13 cellular contexts compared by ENCODE assay signal in the genomic region with DNA sequence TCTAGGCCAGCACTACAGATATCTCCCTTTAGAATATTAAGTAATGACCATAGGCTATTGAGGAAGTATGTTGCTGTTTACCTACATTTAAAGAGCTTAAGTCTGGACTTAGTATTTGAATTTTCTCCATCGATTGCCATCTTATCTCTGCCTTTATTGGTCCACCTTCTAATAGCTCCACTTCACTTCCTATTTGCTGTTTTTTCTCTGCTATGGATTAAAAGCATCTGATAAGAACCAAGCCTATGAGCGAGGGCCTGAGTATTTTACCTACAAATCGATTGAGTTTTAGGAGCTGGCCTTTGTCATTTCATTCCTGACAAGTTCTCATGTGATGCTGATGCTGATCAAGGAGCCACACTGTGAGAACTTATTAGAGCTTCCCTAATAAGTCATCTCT. TPM values are rescaled to one million over a fixed set of nuclear protein-coding genes. Genes with fewer than 3 reads are reported as not detected.
DNase-seq lines count a peak whose midpoint lies in the region; ATAC-seq and TF ChIP-seq lines count a peak whose summit lies in the region.
"Had no signal": no experiment of that assay in that cellular context is flagged by ENCODE, and none has a peak within 500 bp of the region (broad histone marks: within the 10 kb centered on the region; RNA-seq: fewer than 3 reads in every experiment).

No MANE protein-coding gene starts in this region.

- no peaks in the 10 kb centered on the region for H3K27me3 Mint-ChIP-seq in activated CD4-positive, alpha-beta T cell treated with anti-CD3 and anti-CD28 coated beads, Interleukin-2, amount 10 ng/mL, durations not matched to agents 24 days and 14 days

- no peak overlapping the region for H3K4me3 ChIP-seq in esophagus muscularis mucosa
- H3K4me3 ChIP-seq in thyroid gland (replicated peaks in 1 of 3), result no peak overlapping the region

- H3K27me3 ChIP-seq in esophagus muscularis mucosa (no peaks in the 10 kb centered on the region), thyroid gland (no peaks in the 10 kb centered on the region)

- no peak for TF ChIP-seq POLR2A in esophagus muscularis mucosa (IDR thresholded peaks at IDR 0.05; ENCODE audit: low read depth)
- no peak for TF ChIP-seq POLR2A in thyroid gland (IDR thresholded peaks at IDR 0.05)

- peaks cover 42% of the 10 kb centered on the region for H3K4me1 Mint-ChIP-seq in activated CD4-positive, alpha-beta T cell treated with anti-CD3 and anti-CD28 coated beads, Interleukin-2, amount 10 ng/mL, durations not matched to agents 24 days and 14 days

- DNase-seq in activated CD4-positive, alpha-beta T cell treated with anti-CD3 and anti-CD28 coated beads, Interleukin-2, amount 10 ng/mL, durations not matched to agents 24 days and 14 days, result peak; percentile 50
- DNase-seq in activated CD4-positive, alpha-beta T cell treated with anti-CD3 and anti-CD28 coated beads, Interleukin-2, amount 50 U/mL, for 1 hour, result no peak
- DNase-seq in NAMALWA (ENCODE audit: low spot score) (peak; percentile 30), esophagus muscularis mucosa (ENCODE audit: extremely low spot score) (peak; percentile 34), thyroid gland (no peak), Ammon's horn (ENCODE audit: low spot score) (no peak)
- DNase-seq: Calu3, DMS79, GDM1, GOT3, NCI-H69 had no signal

- no peaks in the 10 kb centered on the region for H3K9me3 ChIP-seq in esophagus muscularis mucosa
- H3K9me3 ChIP-seq in thyroid gland, result no peaks in the 10 kb centered on the region

- peak overlapping the region in 1 of 4 donors; percentile 93 for H3K27ac ChIP-seq in esophagus muscularis mucosa (replicated peaks in 1 of 4)
- H3K27ac ChIP-seq in thyroid gland, result peak overlapping the region; percentile 87 to 98 (median 96)

- TF ChIP-seq CTCF in esophagus muscularis mucosa (IDR thresholded peaks at IDR 0.05) (no peak), thyroid gland (IDR thresholded peaks at IDR 0.05) (no peak)

- H3K9me3 Mint-ChIP-seq in activated CD4-positive, alpha-beta T cell treated with anti-CD3 and anti-CD28 coated beads, Interleukin-2, amount 10 ng/mL, durations not matched to agents 24 days and 14 days, result peaks cover 3% of the 10 kb centered on the region

- intact Hi-C loops in activated CD4-positive, alpha-beta T cell treated with anti-CD3 and anti-CD28 coated beads, Interleukin-2, amount 10 ng/mL, durations not matched to agents 24 days and 14 days (cut with micrococcal nuclease), result no loop called here
- intact Hi-C loops in esophagus muscularis mucosa (cut with DNase I), result no loop called here
- intact Hi-C loops in thyroid gland (cut with DNase I), result no loop called here

- no peak overlapping the region for H3K4me3 Mint-ChIP-seq in activated CD4-positive, alpha-beta T cell treated with anti-CD3 and anti-CD28 coated beads, Interleukin-2, amount 10 ng/mL, durations not matched to agents 24 days and 14 days

- peaks cover 8% of the 10 kb centered on the region for H3K36me3 Mint-ChIP-seq in activated CD4-positive, alpha-beta T cell treated with anti-CD3 and anti-CD28 coated beads, Interleukin-2, amount 10 ng/mL, durations not matched to agents 24 days and 14 days (ENCODE audit: low read depth)

- H3K27ac Mint-ChIP-seq in activated CD4-positive, alpha-beta T cell treated with anti-CD3 and anti-CD28 coated beads, Interleukin-2, amount 10 ng/mL, durations not matched to agents 24 days and 14 days, result no peak overlapping the region

- no peaks in the 10 kb centered on the region for H3K36me3 ChIP-seq in esophagus muscularis mucosa
- H3K36me3 ChIP-seq in thyroid gland, result no peaks in the 10 kb centered on the region

- ATAC-seq in GM19455 (IDR thresholded peaks at IDR 0.05; ENCODE audit: unreplicated experiment) (no peak), HG02610 (IDR thresholded peaks at IDR 0.05; ENCODE audit: unreplicated experiment) (no peak)

- H3K4me1 ChIP-seq in esophagus muscularis mucosa (peaks cover 23 to 37% (median 25%) of the 10 kb centered on the region in 4 donors), thyroid gland (peaks cover 27 to 59% of the 10 kb centered on the region in 2 donors)

- WGBS in esophagus muscularis mucosa, result 94% methylated on average over 3 of the region's 3 CpGs
- WGBS in thyroid gland, 2 donors, result 78 to 81% methylated on average over 3 of the region's 3 CpGs

- no peak for TF ChIP-seq EP300 in esophagus muscularis mucosa (IDR thresholded peaks at IDR 0.05)

RNA-seq across cellular contexts. Expression of a gene that starts 52.6 kb away (rescaled TPM):
- total RNA-seq in activated CD4-positive, alpha-beta T cell treated with anti-CD3 and anti-CD28 coated beads, Interleukin-2, amount 10 ng/mL, durations not matched to agents 24 days and 14 days, result 68.5 and 71.3 TPM in 2 replicates
- 100 to 1,000 TPM; 232 to 323 (median 284) TPM for total RNA-seq in esophagus muscularis mucosa
- 100 to 1,000 TPM; 189 to 405 (median 244) TPM for total RNA-seq in thyroid gland

Comparison
In these comparisons a context has a peak if more than half of its experiments do, and no peak if none do; other contexts are left out.
1. DNase-seq: peak in activated CD4-positive, alpha-beta T cell treated with anti-CD3 and anti-CD28 coated beads, Interleukin-2, amount 10 ng/mL, durations not matched to agents 24 days and 14 days (single experiment), NAMALWA (single experiment) and esophagus muscularis mucosa (single experiment); none in activated CD4-positive, alpha-beta T cell treated with anti-CD3 and anti-CD28 coated beads, Interleukin-2, amount 50 U/mL, for 1 hour (single experiment), thyroid gland (0 of 2) and Ammon's horn (single experiment).